Comparison of ENCODE assay signal across 8 cellular contexts in genomic region chr2:74177697-74178096, GRCh38. TPM values are rescaled to one million over a fixed set of nuclear protein-coding genes. Genes with fewer than 3 reads are reported as not detected.
DNase-seq lines count a peak whose midpoint lies in the region; ATAC-seq, FAIRE-seq and TF ChIP-seq lines count a peak whose summit lies in the region.

No MANE protein-coding gene starts in this region.

- H3K27ac ChIP-seq in astrocyte (ENCODE audit: low read depth, low read length) (peak overlapping the region; percentile 83), tibial artery (peak overlapping the region; percentile 92 to 94)

- H3K4me1 Mint-ChIP-seq in activated T-cell treated with anti-CD3 and anti-CD28 coated beads, Interleukin-2, amount 50 U/mL, for 72 hours (ENCODE audit: low read depth), result peaks cover 58% of the 10 kb centered on the region
- H3K4me1 Mint-ChIP-seq in astrocyte (ENCODE audit: low read depth, unreplicated experiment), result peaks cover 6% of the 10 kb centered on the region

- H4K20me1 ChIP-seq in astrocyte (ENCODE audit: insufficient read depth, low read length), result peaks cover 44% of the 10 kb centered on the region

- H3K9ac ChIP-seq in astrocyte (ENCODE audit: low read length), result peak overlapping the region; percentile 94

- H3K4me2 ChIP-seq in astrocyte (ENCODE audit: low read length), result peak overlapping the region; percentile 86

- no peak overlapping the region for H2AFZ ChIP-seq in astrocyte (ENCODE audit: low read depth, low read length)

- H3K36me3 ChIP-seq in astrocyte (ENCODE audit: insufficient read depth, low read length) (no peaks in the 10 kb centered on the region), tibial artery (no peaks in the 10 kb centered on the region)

- no peak for FAIRE-seq in astrocyte (lab: Jason Lieb, UNC)

- no peaks in the 10 kb centered on the region for H3K9me3 Mint-ChIP-seq in activated T-cell treated with anti-CD3 and anti-CD28 coated beads, Interleukin-2, amount 50 U/mL, for 72 hours
- no peaks in the 10 kb centered on the region for H3K9me3 Mint-ChIP-seq in astrocyte (ENCODE audit: unreplicated experiment)

- peaks cover 4 to 23% of the 10 kb centered on the region in 2 donors for H3K36me3 Mint-ChIP-seq in activated T-cell treated with anti-CD3 and anti-CD28 coated beads, Interleukin-2, amount 50 U/mL, for 72 hours (ENCODE audit: insufficient read depth in 2 of 2)
- H3K36me3 Mint-ChIP-seq in astrocyte (ENCODE audit: low read depth, unreplicated experiment), result peaks cover 10% of the 10 kb centered on the region

- no peak for TF ChIP-seq POLR2A in lower leg skin (IDR thresholded peaks at IDR 0.05)

- intact Hi-C loops in lower leg skin (cut with DNase I; ENCODE audit: low total_unique reads), result no loop called here
- intact Hi-C loops in tibial artery (cut with DNase I; ENCODE audit: low total_unique reads), result no loop called here

- peak overlapping the region; percentile 91 for H3K27ac Mint-ChIP-seq in activated T-cell treated with anti-CD3 and anti-CD28 coated beads, Interleukin-2, amount 50 U/mL, for 72 hours
- peak overlapping the region; percentile 81 for H3K27ac Mint-ChIP-seq in astrocyte (ENCODE audit: unreplicated experiment)

- H3K4me3 ChIP-seq in astrocyte (ENCODE audit: insufficient read depth, low read depth, low read length) (peak overlapping the region; percentile 93), lower leg skin (ENCODE audit: low read depth, poor library complexity, severe bottlenecking) (peak overlapping the region; percentile 81), tibial artery (peak overlapping the region; percentile 81 to 84)

- H3K79me2 ChIP-seq in astrocyte (ENCODE audit: insufficient read depth, low read length), result peaks cover 59% of the 10 kb centered on the region

- no peak for ATAC-seq in activated T-cell treated with anti-CD3 and anti-CD28 coated beads, Interleukin-2, amount 50 U/mL, for 72 hours (replicated peaks in 1 of 2)
- ATAC-seq in left lobe of liver (no peak), HG02588 (IDR thresholded peaks at IDR 0.05; ENCODE audit: unreplicated experiment) (no peak)

- H3K9me3 ChIP-seq in astrocyte (ENCODE audit: insufficient read depth, low read depth, low read length) (no peaks in the 10 kb centered on the region), tibial artery (no peaks in the 10 kb centered on the region)

- DNase-seq in activated T-cell treated with anti-CD3 and anti-CD28 coated beads, Interleukin-2, amount 50 U/mL, for 72 hours, result no peak
- DNase-seq in activated T-cell treated with anti-CD3 and anti-CD28 coated beads, Interleukin-2, amount 50 U/mL, for 1 hour, result no peak
- DNase-seq in astrocyte (ENCODE audit: low read depth) (no peak), lower leg skin (ENCODE audit: low spot score in 2 of 2) (no peak), tibial artery (no peak), NCI-H1092 (lab: John Stamatoyannopoulos, UW) (no peak), left lobe of liver (ENCODE audit: low spot score) (no peak)

- H3K27me3 ChIP-seq in astrocyte (ENCODE audit: insufficient read depth, low read length) (no peaks in the 10 kb centered on the region), tibial artery (no peaks in the 10 kb centered on the region)

- H3K4me3 Mint-ChIP-seq in activated T-cell treated with anti-CD3 and anti-CD28 coated beads, Interleukin-2, amount 50 U/mL, for 72 hours, result peak overlapping the region; percentile 89 to 95
- H3K4me3 Mint-ChIP-seq in astrocyte (ENCODE audit: unreplicated experiment), result peak overlapping the region; percentile 96

- TF ChIP-seq CTCF in astrocyte (IDR thresholded peaks at IDR 0.05; ENCODE audit: insufficient read depth, low read depth, low read length) (no peak), lower leg skin (IDR thresholded peaks at IDR 0.05) (no peak), tibial artery (IDR thresholded peaks at IDR 0.05) (no peak)

- no peaks in the 10 kb centered on the region for H3K27me3 Mint-ChIP-seq in activated T-cell treated with anti-CD3 and anti-CD28 coated beads, Interleukin-2, amount 50 U/mL, for 72 hours (ENCODE audit: low read depth)
- no peaks in the 10 kb centered on the region for H3K27me3 Mint-ChIP-seq in astrocyte (ENCODE audit: low read depth, unreplicated experiment)

- H3K4me1 ChIP-seq in astrocyte (ENCODE audit: insufficient read depth, low read length) (peaks cover 2% of the 10 kb centered on the region), tibial artery (peaks cover 0 to 51% (median 22%) of the 10 kb centered on the region in 4 donors)

RNA-seq across cellular contexts. Expression of gene MOB1A, which starts 1.0 kb away (rescaled TPM):
- 100 to 1,000 TPM; 121 to 135 TPM for total RNA-seq in activated T-cell treated with anti-CD3 and anti-CD28 coated beads, Interleukin-2, amount 50 U/mL, for 72 hours
- 107 and 116 TPM in 2 replicates for total RNA-seq in astrocyte
- 10 to 100 TPM; 62.7 to 90.8 (median 76.6) TPM for total RNA-seq in lower leg skin
- 28.4 TPM for total RNA-seq in left lobe of liver

RNA-seq across cellular contexts. Expression of gene MTHFD2, which starts 20.7 kb away (rescaled TPM):
- 100 to 1,000 TPM; 518 to 624 TPM for total RNA-seq in activated T-cell treated with anti-CD3 and anti-CD28 coated beads, Interleukin-2, amount 50 U/mL, for 72 hours
- total RNA-seq in astrocyte, result 350 and 365 TPM in 2 replicates
- 10 to 100 TPM; 12.5 to 31.8 (median 17.5) TPM for total RNA-seq in lower leg skin
- total RNA-seq in left lobe of liver, result 1.7 TPM

RNA-seq across cellular contexts. Expression of gene BOLA3, which starts 30.0 kb away (rescaled TPM):
- total RNA-seq in activated T-cell treated with anti-CD3 and anti-CD28 coated beads, Interleukin-2, amount 50 U/mL, for 72 hours, result 10 to 100 TPM; 41.1 to 42.5 TPM
- total RNA-seq in astrocyte, result 42.4 and 48.8 TPM in 2 replicates
- total RNA-seq in lower leg skin, result 10 to 100 TPM in 3 of 4 donors, 1 to 10 TPM in 1; 7.8 to 19.9 (median 16.6) TPM
- total RNA-seq in left lobe of liver, result 12.8 TPM

Comparison
In these comparisons a context has a peak if more than half of its experiments do, and no peak if none do; other contexts are left out.
1. RNA of gene MTHFD2, which starts 20.7 kb away (total RNA-seq): 518 to 624 TPM in activated T-cell treated with anti-CD3 and anti-CD28 coated beads, Interleukin-2, amount 50 U/mL, for 72 hours and 350 to 365 TPM in astrocyte; 12.5 to 31.8 TPM in lower leg skin and 1.7 TPM in left lobe of liver (single experiment); every median in the first group is over 10 times any median in the second.
2. Peak in every context shown above with its lines, with median percentiles within 50 percentile points of each other: H3K4me3 ChIP-seq.